Comparison of ENCODE assay signal across 24 cellular contexts in the genomic region with DNA sequence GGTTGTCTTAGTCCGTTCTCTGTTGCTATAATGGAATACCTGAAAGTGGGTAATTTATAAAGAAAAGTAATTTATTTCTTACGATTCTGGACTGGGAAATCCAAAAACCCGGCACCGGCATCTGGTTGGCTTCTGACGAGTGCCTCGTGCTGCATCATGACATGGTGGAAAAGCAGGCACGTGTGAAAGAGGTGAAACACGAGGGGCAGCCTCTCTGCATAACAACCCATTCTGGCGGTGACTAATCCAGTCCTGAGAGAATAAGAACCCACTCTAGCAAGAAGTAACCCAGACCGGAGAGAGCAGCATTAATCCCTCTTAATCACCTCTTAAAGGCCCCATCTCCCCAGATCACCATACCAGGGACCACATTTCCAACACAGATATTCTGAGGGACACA.
"Had no signal": no experiment of that assay in that cellular context is flagged by ENCODE, and none has a peak within 500 bp of the region (broad histone marks: within the 10 kb centered on the region; RNA-seq: fewer than 3 reads in every experiment).

No MANE protein-coding gene starts in this region.

- DNase-seq: activated CD8-positive, alpha-beta memory T cell treated with anti-CD3 and anti-CD28 coated beads, Interleukin-2, amount 10 ng/mL, durations not matched to agents 7 days and 5 days; activated CD8-positive, alpha-beta T cell treated with anti-CD3 and anti-CD28 coated beads, Interleukin-2, amount 10 ng/mL, durations not matched to agents 7 days and 5 days; activated naive CD4-positive, alpha-beta T cell treated with anti-CD3 and anti-CD28 coated beads for 36 hours; activated naive CD8-positive, alpha-beta T cell treated with anti-CD3 and anti-CD28 coated beads for 36 hours; activated T-cell treated with anti-CD3 and anti-CD28 coated beads, Interleukin-2, amount 50 U/mL, for 48 hours; adrenal gland; brain microvascular endothelial cell; dorsolateral prefrontal cortex; effector memory CD4-positive, alpha-beta T cell; glutamatergic neuron; left cardiac atrium; mammary epithelial cell; naive B cell; stimulated activated CD4-positive, alpha-beta T cell treated with anti-CD3 and anti-CD28 coated beads, Interleukin-1b, Interleukin-23, amount 100 ng/mL, for 48 hours; stimulated activated CD4-positive, alpha-beta T cell treated with anti-CD3 and anti-CD28 coated beads, Interleukin-4, amount 100 ng/mL, for 4 hours; stimulated activated CD8-positive, alpha-beta memory T cell treated with anti-CD3 and anti-CD28 coated beads, Interleukin-4, amount 100 ng/mL, for 48 hours; stimulated activated naive B cell treated with anti-CD40 and anti-IgM and Interleukin-4, amounts not matched to agents 10 μg/mL and 1 μg/mL and 100 μg/mL, for 72 hours; stomach; T-helper 9 cell; thyroid gland; upper lobe of right lung had no signal

- ATAC-seq: activated CD8-positive, alpha-beta memory T cell treated with anti-CD3 and anti-CD28 coated beads, Interleukin-2, amount 10 ng/mL, durations not matched to agents 7 days and 5 days; activated CD8-positive, alpha-beta T cell treated with anti-CD3 and anti-CD28 coated beads, Interleukin-2, amount 10 ng/mL, durations not matched to agents 7 days and 5 days; left cardiac atrium; stimulated activated naive B cell treated with anti-CD40 and anti-IgM and Interleukin-4, amounts not matched to agents 10 μg/mL and 1 μg/mL and 100 μg/mL, for 72 hours; upper lobe of right lung had no signal

- H3K27me3 ChIP-seq: adrenal gland, ascending aorta, brain microvascular endothelial cell, dorsolateral prefrontal cortex, stomach, thyroid gland, upper lobe of right lung had no signal

- H3K27ac ChIP-seq: adrenal gland, ascending aorta, brain microvascular endothelial cell, coronary artery, dorsolateral prefrontal cortex, stomach, thyroid gland, upper lobe of right lung had no signal

- H3K36me3 ChIP-seq: adrenal gland, ascending aorta, brain microvascular endothelial cell, stomach, thyroid gland, upper lobe of right lung had no signal

- H3K4me3 ChIP-seq: adrenal gland, ascending aorta, coronary artery, dorsolateral prefrontal cortex, smooth muscle cell, stomach, thyroid gland, upper lobe of right lung had no signal

- H3K9me3 ChIP-seq: adrenal gland, ascending aorta, stomach, thyroid gland, upper lobe of right lung had no signal
